ENCODE assay signal across 18 cellular contexts in the genomic region with DNA sequence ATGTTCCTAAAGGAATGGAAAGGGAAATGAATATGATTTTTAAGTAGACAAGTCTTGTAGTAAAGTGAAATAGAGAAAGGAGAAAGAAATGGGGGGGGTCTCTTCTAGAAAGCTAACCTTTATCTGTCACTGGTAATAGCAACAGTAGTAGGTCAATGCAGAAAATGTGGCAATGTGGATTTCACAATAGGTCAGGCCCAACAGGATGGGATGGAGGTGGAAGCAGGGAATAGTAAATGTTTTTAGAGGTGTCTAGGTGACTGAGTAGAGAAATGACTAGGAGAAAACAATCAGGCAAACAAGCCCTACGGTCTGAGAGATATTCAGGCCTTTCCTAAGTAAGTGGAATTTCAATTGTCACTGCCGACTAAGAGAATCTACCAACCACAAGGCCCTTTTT.
"Had no signal": no experiment of that assay in that cellular context is flagged by ENCODE, and none has a peak within 500 bp of the region (broad histone marks: within the 10 kb centered on the region; RNA-seq: fewer than 3 reads in every experiment).

No MANE protein-coding gene starts in this region.

- H3K27me3 Mint-ChIP-seq: activated CD4-positive, alpha-beta memory T cell treated with anti-CD3 and anti-CD28 coated beads, Interleukin-2, amount 10 ng/mL, durations not matched to agents 7 days and 5 days; activated CD4-positive, alpha-beta T cell treated with anti-CD3 and anti-CD28 coated beads, Interleukin-2, amount 10 ng/mL, durations not matched to agents 24 days and 14 days; activated T-helper 17 cell treated with anti-CD3 and anti-CD28 coated beads, Interleukin-2, amount 50 U/mL, for 72 hours; dendritic cell treated with granulocyte-macrophage colony-stimulating factor and Interleukin-4, amounts not matched to agents 40 ng/mL and 50 ng/mL, for 4 days; naive thymus-derived CD8-positive, alpha-beta T cell; stimulated activated naive B cell treated with anti-CD40 and anti-IgM and Interleukin-4, amounts not matched to agents 10 μg/mL and 1 μg/mL and 100 μg/mL, for 72 hours had no signal

- H3K4me3 Mint-ChIP-seq: activated CD4-positive, alpha-beta memory T cell treated with anti-CD3 and anti-CD28 coated beads, Interleukin-2, amount 10 ng/mL, durations not matched to agents 7 days and 5 days; activated CD4-positive, alpha-beta T cell treated with anti-CD3 and anti-CD28 coated beads, Interleukin-2, amount 10 ng/mL, durations not matched to agents 24 days and 14 days; activated T-helper 17 cell treated with anti-CD3 and anti-CD28 coated beads, Interleukin-2, amount 50 U/mL, for 72 hours; dendritic cell treated with granulocyte-macrophage colony-stimulating factor and Interleukin-4, amounts not matched to agents 40 ng/mL and 50 ng/mL, for 4 days; mesothelial cell of epicardium; naive thymus-derived CD8-positive, alpha-beta T cell; stimulated activated naive B cell treated with anti-CD40 and anti-IgM and Interleukin-4, amounts not matched to agents 10 μg/mL and 1 μg/mL and 100 μg/mL, for 72 hours had no signal

- DNase-seq: activated CD4-positive, alpha-beta memory T cell treated with anti-CD3 and anti-CD28 coated beads, Interleukin-2, amount 10 ng/mL, durations not matched to agents 7 days and 5 days; activated CD4-positive, alpha-beta T cell treated with anti-CD3 and anti-CD28 coated beads, Interleukin-2, amount 10 ng/mL, durations not matched to agents 24 days and 14 days; brain microvascular endothelial cell; caudate nucleus; effector CD8-positive, alpha-beta T cell; foreskin melanocyte; left lung; naive thymus-derived CD8-positive, alpha-beta T cell; retina; stimulated activated CD4-positive, alpha-beta T cell treated with anti-CD3 and anti-CD28 coated beads, Interleukin-2, amount 100 ng/mL, for 48 hours; stimulated activated CD8-positive, alpha-beta memory T cell treated with anti-CD3 and anti-CD28 coated beads, Interleukin-4, amount 100 ng/mL, for 48 hours; stimulated activated naive B cell treated with anti-CD40 and anti-IgM and Interleukin-4, amounts not matched to agents 10 μg/mL and 1 μg/mL and 100 μg/mL, for 72 hours; transverse colon had no signal

- H3K27ac Mint-ChIP-seq: activated CD4-positive, alpha-beta memory T cell treated with anti-CD3 and anti-CD28 coated beads, Interleukin-2, amount 10 ng/mL, durations not matched to agents 7 days and 5 days; activated CD4-positive, alpha-beta T cell treated with anti-CD3 and anti-CD28 coated beads, Interleukin-2, amount 10 ng/mL, durations not matched to agents 24 days and 14 days; activated T-helper 17 cell treated with anti-CD3 and anti-CD28 coated beads, Interleukin-2, amount 50 U/mL, for 72 hours; dendritic cell treated with granulocyte-macrophage colony-stimulating factor and Interleukin-4, amounts not matched to agents 40 ng/mL and 50 ng/mL, for 4 days; mesothelial cell of epicardium had no signal

- H3K9me3 Mint-ChIP-seq: activated CD4-positive, alpha-beta memory T cell treated with anti-CD3 and anti-CD28 coated beads, Interleukin-2, amount 10 ng/mL, durations not matched to agents 7 days and 5 days; activated CD4-positive, alpha-beta T cell treated with anti-CD3 and anti-CD28 coated beads, Interleukin-2, amount 10 ng/mL, durations not matched to agents 24 days and 14 days; activated naive CD4-positive, alpha-beta T cell treated with anti-CD3 and anti-CD28 coated beads, Interleukin-2, amount 50 U/mL, for 72 hours; activated T-helper 17 cell treated with anti-CD3 and anti-CD28 coated beads, Interleukin-2, amount 50 U/mL, for 72 hours; dendritic cell treated with granulocyte-macrophage colony-stimulating factor and Interleukin-4, amounts not matched to agents 40 ng/mL and 50 ng/mL, for 4 days; mesothelial cell of epicardium; naive thymus-derived CD8-positive, alpha-beta T cell; stimulated activated naive B cell treated with anti-CD40 and anti-IgM and Interleukin-4, amounts not matched to agents 10 μg/mL and 1 μg/mL and 100 μg/mL, for 72 hours had no signal

- ATAC-seq: activated CD4-positive, CD25-positive, alpha-beta regulatory T cell treated with anti-CD3 and anti-CD28 coated beads, Interleukin-2, amount 50 U/mL, for 24 hours; activated naive CD4-positive, alpha-beta T cell treated with anti-CD3 and anti-CD28 coated beads, Interleukin-2, amount 50 U/mL, for 72 hours; activated T-helper 17 cell treated with anti-CD3 and anti-CD28 coated beads, Interleukin-2, amount 50 U/mL, for 72 hours; left lung; naive thymus-derived CD8-positive, alpha-beta T cell; stimulated activated naive B cell treated with anti-CD40 and anti-IgM and Interleukin-4, amounts not matched to agents 10 μg/mL and 1 μg/mL and 100 μg/mL, for 72 hours had no signal

- H3K4me1 Mint-ChIP-seq: activated CD4-positive, alpha-beta memory T cell treated with anti-CD3 and anti-CD28 coated beads, Interleukin-2, amount 10 ng/mL, durations not matched to agents 7 days and 5 days; activated CD4-positive, alpha-beta T cell treated with anti-CD3 and anti-CD28 coated beads, Interleukin-2, amount 10 ng/mL, durations not matched to agents 24 days and 14 days; activated T-helper 17 cell treated with anti-CD3 and anti-CD28 coated beads, Interleukin-2, amount 50 U/mL, for 72 hours; mesothelial cell of epicardium had no signal
